In the genomic region with DNA sequence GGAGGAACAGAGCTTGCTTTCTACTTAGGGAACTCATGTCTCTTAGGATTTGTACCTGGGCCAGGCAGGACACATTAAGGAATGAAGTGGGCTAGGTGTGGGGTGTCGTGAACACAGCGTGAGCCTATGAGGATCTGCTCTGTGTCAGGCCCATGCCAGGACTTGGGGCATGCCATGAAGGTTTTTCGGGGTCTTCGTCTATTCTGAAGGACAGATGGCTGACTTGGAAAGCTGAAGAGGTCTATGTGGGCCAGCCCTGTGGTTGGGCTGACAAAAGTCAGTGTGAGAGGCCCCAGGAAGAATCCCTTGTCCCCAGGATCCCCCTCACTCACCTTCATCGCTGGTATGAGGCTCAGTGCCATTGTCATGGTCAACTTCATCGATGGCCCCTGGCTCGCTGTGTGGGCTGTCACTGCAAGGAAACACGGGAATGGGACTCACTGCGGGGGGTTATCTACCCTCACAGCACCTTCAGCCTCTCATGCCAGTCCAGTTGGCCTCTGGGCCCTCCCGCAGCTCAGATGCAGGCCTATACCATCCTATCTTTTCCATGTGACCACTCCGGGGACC, we compare ENCODE assay signal across 27 cellular contexts. TPM values are rescaled to one million over a fixed set of nuclear protein-coding genes. Genes with fewer than 3 reads are reported as not detected.
DNase-seq lines count a peak whose midpoint lies in the region; ATAC-seq, FAIRE-seq and TF ChIP-seq lines count a peak whose summit lies in the region.
"Had no signal": no experiment of that assay in that cellular context is flagged by ENCODE, and none has a peak within 500 bp of the region (broad histone marks: within the 10 kb centered on the region; RNA-seq: fewer than 3 reads in every experiment).

No MANE protein-coding gene starts in this region.

- TF ChIP-seq CTCF in MCF 10A (IDR thresholded peaks at IDR 0.05; ENCODE audit: unreplicated experiment), result no peak
- TF ChIP-seq CTCF in breast epithelium (IDR thresholded peaks at IDR 0.05), result no peak
- TF ChIP-seq CTCF in bronchial epithelial cell (IDR thresholded peaks at IDR 0.05; ENCODE audit: insufficient read depth, low read length, severe bottlenecking), result no peak

- H3K4me3 ChIP-seq in breast epithelium (no peak overlapping the region), bronchial epithelial cell (ENCODE audit: low read depth, low read length) (no peak overlapping the region), trophoblast cell (ENCODE audit: low read depth, low read length) (peak overlapping the region; percentile 39)
- H3K4me3 ChIP-seq: A549; BLaER1 treated with 17β-estradiol and CSF1 and Interleukin-3, amounts not matched to agents 10 nM and 100 nM; GM12878; GM23248 had no signal

- no peak overlapping the region for H3K9ac ChIP-seq in trophoblast cell (ENCODE audit: low read length)
- H3K9ac ChIP-seq: BLaER1 treated with 17β-estradiol and CSF1 and Interleukin-3, amounts not matched to agents 10 nM and 100 nM; GM23248 had no signal

- DNase-seq in MCF 10A (ENCODE audit: unreplicated experiment), result no peak
- no peak for DNase-seq in breast epithelium (ENCODE audit: low spot score in 2 of 2)
- DNase-seq in bronchial epithelial cell (ENCODE audit: low read depth), result no peak
- DNase-seq in trophoblast cell, result no peak
- DNase-seq: 8988T; ACHN; AML-193; BE2C; CD4-positive, alpha-beta T cell; CD8-positive, alpha-beta memory T cell; DMS 273 treated with DMSO at 0.1 percent for 48 hours; DMS79; EL; GDM1; GM23248; H7; HCEC 1CT had no signal

- peak overlapping the region; percentile 34 for H4K91ac ChIP-seq in trophoblast cell (ENCODE audit: low read depth, low read length)

- H3K9me3 ChIP-seq in breast epithelium (no peaks in the 10 kb centered on the region), trophoblast cell (ENCODE audit: insufficient read depth, low read depth, low read length) (no peaks in the 10 kb centered on the region)
- H3K9me3 ChIP-seq: A549, BE2C had no signal

- H3K4me3 Mint-ChIP-seq in MCF 10A (ENCODE audit: unreplicated experiment), result no peak overlapping the region
- H3K4me3 Mint-ChIP-seq: CD14-positive monocyte; CD4-positive, alpha-beta T cell; CD8-positive, alpha-beta memory T cell had no signal

- H3K27me3 Mint-ChIP-seq in MCF 10A (ENCODE audit: insufficient read depth, unreplicated experiment), result no peaks in the 10 kb centered on the region
- H3K27me3 Mint-ChIP-seq: CD4-positive, alpha-beta T cell had no signal

- peak overlapping the region; percentile 25 for H3K27ac Mint-ChIP-seq in MCF 10A (ENCODE audit: low read depth, unreplicated experiment)
- H3K27ac Mint-ChIP-seq: CD4-positive, alpha-beta T cell; CD8-positive, alpha-beta memory T cell had no signal

- no peaks in the 10 kb centered on the region for H3K4me1 ChIP-seq in breast epithelium
- H3K4me1 ChIP-seq in trophoblast cell (ENCODE audit: control insufficient read depth in 1 of 2, insufficient read depth in 2 of 2, low read length in 2 of 2), result peaks cover 3 to 23% of the 10 kb centered on the region in 2 experiments
- H3K4me1 ChIP-seq: A549, BE2C had no signal

- BruUV-seq in MCF 10A (replicated peaks; lab: Mats Ljungman, UMichigan), result no TSS peak

- CTCF ChIA-PET in MCF 10A (lab: Yijun Ruan, JAX), result interaction anchor here (0.7 kb wide), 1 partner anchor 16 kb away, joined by 3 read pairs; no protein-coding TSS in a partner anchor

- H3K4ac ChIP-seq in trophoblast cell (ENCODE audit: low read depth, low read length), result no peak overlapping the region

- no peak overlapping the region for H4K12ac ChIP-seq in trophoblast cell (ENCODE audit: low read depth, low read length)

- no peak for TF ChIP-seq POLR2A in breast epithelium (IDR thresholded peaks at IDR 0.05)

- H3K14ac ChIP-seq in trophoblast cell (ENCODE audit: low read length), result no peak overlapping the region

- no peak overlapping the region for H2AFZ ChIP-seq in trophoblast cell (ENCODE audit: insufficient read depth, low read length, poor library complexity)
- H2AFZ ChIP-seq: GM23248 had no signal

- no peak overlapping the region for H3K23ac ChIP-seq in trophoblast cell (ENCODE audit: low read length)

- peak; percentile 73 for FAIRE-seq in bronchial epithelial cell (lab: Jason Lieb, UNC)
- FAIRE-seq: A549, D721Med, GM12878, GM18507, GM19239, H1 had no signal

- no peak overlapping the region for H2BK12ac ChIP-seq in trophoblast cell (ENCODE audit: low read length)

- peaks cover 28% of the 10 kb centered on the region for H3K36me3 Mint-ChIP-seq in MCF 10A (ENCODE audit: insufficient read depth, unreplicated experiment)
- H3K36me3 Mint-ChIP-seq: CD14-positive monocyte had no signal

- no peak overlapping the region for H3K27ac ChIP-seq in breast epithelium
- peak overlapping the region; percentile 41 for H3K27ac ChIP-seq in trophoblast cell (ENCODE audit: low read depth, low read length)
- H3K27ac ChIP-seq: A549; BLaER1 treated with 17β-estradiol and CSF1 and Interleukin-3, amounts not matched to agents 10 nM and 100 nM; GM23248 had no signal

- intact Hi-C loops in MCF 10A (cut with micrococcal nuclease) (no loop called here), breast epithelium (cut with DNase I; ENCODE audit: low total_unique reads) (no loop called here)

- no peaks in the 10 kb centered on the region for H3K4me1 Mint-ChIP-seq in MCF 10A (ENCODE audit: insufficient read depth, unreplicated experiment)
- H3K4me1 Mint-ChIP-seq: CD14-positive monocyte had no signal

- H2BK5ac ChIP-seq in trophoblast cell (ENCODE audit: low read depth, low read length, poor library complexity), result no peak overlapping the region

- ATAC-seq in HG03571 (IDR thresholded peaks at IDR 0.05; ENCODE audit: unreplicated experiment) (no peak), HG02798 (IDR thresholded peaks at IDR 0.05; ENCODE audit: poor library complexity, unreplicated experiment) (no peak)
- ATAC-seq: A549, GM12878 had no signal

- no peak overlapping the region for H4K8ac ChIP-seq in trophoblast cell (ENCODE audit: low read depth, low read length)

- H3K27me3 ChIP-seq in breast epithelium (no peaks in the 10 kb centered on the region), bronchial epithelial cell (ENCODE audit: control insufficient read depth, insufficient read depth, low read length) (no peaks in the 10 kb centered on the region), trophoblast cell (ENCODE audit: insufficient read depth, low read length) (no peaks in the 10 kb centered on the region)
- H3K27me3 ChIP-seq: BE2C; BLaER1 treated with 17β-estradiol and CSF1 and Interleukin-3, amounts not matched to agents 10 nM and 100 nM had no signal

- H2AK5ac ChIP-seq in trophoblast cell (ENCODE audit: low read length), result no peak overlapping the region

- H3K36me3 ChIP-seq in breast epithelium (no peaks in the 10 kb centered on the region), bronchial epithelial cell (ENCODE audit: control insufficient read depth, insufficient read depth, low read length) (peaks cover 21% of the 10 kb centered on the region), trophoblast cell (ENCODE audit: control insufficient read depth in 1 of 2, insufficient read depth in 2 of 2, low read length in 2 of 2) (no peaks in the 10 kb centered on the region)
- H3K36me3 ChIP-seq: BE2C had no signal

- H3K79me1 ChIP-seq in trophoblast cell (ENCODE audit: low read length), result peaks cover 3% of the 10 kb centered on the region

- no CpG with 5 or more reads among the region's 11 CpGs for WGBS in trophoblast cell (ENCODE audit: extremely low coverage, insufficient coverage, insufficient read length)

- H2BK120ac ChIP-seq in trophoblast cell (ENCODE audit: insufficient read depth, low read length, poor library complexity), result no peak overlapping the region

- H3K9me3 Mint-ChIP-seq in MCF 10A (ENCODE audit: unreplicated experiment), result no peaks in the 10 kb centered on the region
- H3K9me3 Mint-ChIP-seq: CD4-positive, alpha-beta T cell had no signal

- no peaks in the 10 kb centered on the region for H3K79me2 ChIP-seq in trophoblast cell (ENCODE audit: control insufficient read depth, insufficient read depth, low read length, poor library complexity)

- POLR2A ChIA-PET in MCF 10A (lab: Yijun Ruan, JAX), result interaction anchor here (1.3 kb wide), 1 partner anchor 10 kb away, joined by 3 read pairs; no protein-coding TSS in a partner anchor

- H3K18ac ChIP-seq in trophoblast cell (ENCODE audit: low read length), result no peak overlapping the region

- no peak overlapping the region for H3K4me2 ChIP-seq in trophoblast cell (ENCODE audit: low read length)
- H3K4me2 ChIP-seq: A549; BLaER1 treated with 17β-estradiol and CSF1 and Interleukin-3, amounts not matched to agents 10 nM and 100 nM had no signal

RNA-seq across cellular contexts. Expression of a gene that starts 46.8 kb away (rescaled TPM):
- total RNA-seq in MCF 10A (2022), result 27.5 and 29.1 TPM in 2 replicates
- 10 to 100 TPM in 2 of 3 donors, 1 to 10 TPM in 1; 8.6 to 26.3 (median 13.4) TPM for total RNA-seq in breast epithelium
- 3.9 and 5.0 TPM in 2 replicates for total RNA-seq in bronchial epithelial cell
- 12.2 and 12.7 TPM in 2 replicates for polyA plus RNA-seq in trophoblast cell (2013)
